Comparison of ENCODE assay signal across 20 cellular contexts in the genomic region with DNA sequence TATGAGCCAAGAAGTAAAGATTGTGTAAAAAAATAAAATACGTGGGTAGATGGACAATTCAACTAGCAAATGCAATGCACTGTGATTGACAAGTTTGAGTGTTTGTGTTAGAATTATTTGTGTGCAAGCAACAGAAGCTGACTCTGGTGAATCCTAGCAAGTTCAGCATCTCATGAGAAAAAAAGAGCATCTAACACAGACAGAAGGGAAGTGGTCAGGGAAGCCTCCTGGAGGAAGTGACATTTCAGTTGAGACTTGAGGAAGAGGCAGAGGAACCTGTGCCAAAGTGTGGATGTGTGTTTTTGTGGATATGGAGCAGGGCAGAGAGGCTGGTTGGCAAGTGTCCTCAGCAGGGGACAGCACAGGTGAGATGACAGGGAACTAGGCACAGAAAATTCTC.
"Had no signal": no experiment of that assay in that cellular context is flagged by ENCODE, and none has a peak within 500 bp of the region (broad histone marks: within the 10 kb centered on the region; RNA-seq: fewer than 3 reads in every experiment).

No MANE protein-coding gene starts in this region.

- H3K36me3 ChIP-seq: esophagus muscularis mucosa, gastrocnemius medialis, tibial nerve had no signal

- H3K9me3 Mint-ChIP-seq: dendritic cell treated with granulocyte-macrophage colony-stimulating factor and Interleukin-4, amounts not matched to agents 40 ng/mL and 50 ng/mL, for 4 days; effector memory CD8-positive, alpha-beta T cell; stimulated activated naive B cell treated with anti-CD40 and anti-IgM and Interleukin-4, amounts not matched to agents 10 μg/mL and 1 μg/mL and 100 μg/mL, for 72 hours; stimulated activated naive CD8-positive, alpha-beta T cell treated with anti-CD3 and anti-CD28 coated beads, Interleukin-15, amount 100 ng/mL, for 72 hours had no signal

- DNase-seq: effector memory CD8-positive, alpha-beta T cell; gastrocnemius medialis; left colon; left ventricle myocardium superior; mesendoderm; naive thymus-derived CD8-positive, alpha-beta T cell; posterior cingulate gyrus; stimulated activated CD4-positive, alpha-beta T cell treated with anti-CD3 and anti-CD28 coated beads, Interleukin-2, amount 100 ng/mL, for 24 hours; stimulated activated CD4-positive, alpha-beta T cell treated with anti-CD3 and anti-CD28 coated beads, Interleukin-4, amount 100 ng/mL, for 4 hours; stimulated activated naive B cell treated with anti-CD40 and anti-IgM and Interleukin-4, amounts not matched to agents 10 μg/mL and 1 μg/mL and 100 μg/mL, for 72 hours; stimulated activated naive CD8-positive, alpha-beta T cell treated with anti-CD3 and anti-CD28 coated beads, Interleukin-15, amount 100 ng/mL, for 72 hours; testis had no signal

- H3K36me3 Mint-ChIP-seq: stimulated activated naive B cell treated with anti-CD40 and anti-IgM and Interleukin-4, amounts not matched to agents 10 μg/mL and 1 μg/mL and 100 μg/mL, for 72 hours had no signal

- H3K27me3 Mint-ChIP-seq: stimulated activated naive CD8-positive, alpha-beta T cell treated with anti-CD3 and anti-CD28 coated beads, Interleukin-15, amount 100 ng/mL, for 72 hours had no signal

- H3K4me3 Mint-ChIP-seq: dendritic cell treated with granulocyte-macrophage colony-stimulating factor and Interleukin-4, amounts not matched to agents 40 ng/mL and 50 ng/mL, for 4 days; effector memory CD8-positive, alpha-beta T cell; naive thymus-derived CD8-positive, alpha-beta T cell; neural crest cell; stimulated activated naive B cell treated with anti-CD40 and anti-IgM and Interleukin-4, amounts not matched to agents 10 μg/mL and 1 μg/mL and 100 μg/mL, for 72 hours; stimulated activated naive CD8-positive, alpha-beta T cell treated with anti-CD3 and anti-CD28 coated beads, Interleukin-15, amount 100 ng/mL, for 72 hours had no signal

- ATAC-seq: effector memory CD8-positive, alpha-beta T cell; gastrocnemius medialis; left colon; left ventricle myocardium superior; naive thymus-derived CD8-positive, alpha-beta T cell; sciatic nerve; stimulated activated naive B cell treated with anti-CD40 and anti-IgM and Interleukin-4, amounts not matched to agents 10 μg/mL and 1 μg/mL and 100 μg/mL, for 72 hours; stimulated activated naive CD8-positive, alpha-beta T cell treated with anti-CD3 and anti-CD28 coated beads, Interleukin-15, amount 100 ng/mL, for 72 hours had no signal

- H3K4me1 Mint-ChIP-seq: stimulated activated naive CD8-positive, alpha-beta T cell treated with anti-CD3 and anti-CD28 coated beads, Interleukin-15, amount 100 ng/mL, for 72 hours had no signal

- H3K27ac ChIP-seq: epithelial cell of prostate, esophagus muscularis mucosa, gastrocnemius medialis, skin epidermis, testis, tibial nerve had no signal

- H3K9me3 ChIP-seq: gastrocnemius medialis, testis had no signal

- H3K27ac Mint-ChIP-seq: dendritic cell treated with granulocyte-macrophage colony-stimulating factor and Interleukin-4, amounts not matched to agents 40 ng/mL and 50 ng/mL, for 4 days; effector memory CD8-positive, alpha-beta T cell; stimulated activated naive B cell treated with anti-CD40 and anti-IgM and Interleukin-4, amounts not matched to agents 10 μg/mL and 1 μg/mL and 100 μg/mL, for 72 hours had no signal

- H3K27me3 ChIP-seq: esophagus muscularis mucosa, gastrocnemius medialis, testis, tibial nerve had no signal

- H3K4me3 ChIP-seq: esophagus muscularis mucosa, gastrocnemius medialis, lung, skin epidermis, testis, tibial nerve had no signal

- H3K4me1 ChIP-seq: esophagus muscularis mucosa, gastrocnemius medialis, testis, tibial nerve had no signal
